Comparison of ENCODE assay signal across 9 cellular contexts in genomic region chr11:48020092-48020755, GRCh38. TPM values are rescaled to one million over a fixed set of nuclear protein-coding genes. Genes with fewer than 3 reads are reported as not detected.
DNase-seq lines count a peak whose midpoint lies in the region; ATAC-seq and TF ChIP-seq lines count a peak whose summit lies in the region.
"Had no signal": no experiment of that assay in that cellular context is flagged by ENCODE, and none has a peak within 500 bp of the region (broad histone marks: within the 10 kb centered on the region; RNA-seq: fewer than 3 reads in every experiment).

No MANE protein-coding gene starts in this region.

- no peaks in the 10 kb centered on the region for H3K27me3 Mint-ChIP-seq in activated naive CD4-positive, alpha-beta T cell treated with anti-CD3 and anti-CD28 coated beads, Interleukin-2, amount 10 ng/mL, durations not matched to agents 7 days and 5 days

- no peak for TF ChIP-seq CTCF in ascending aorta (IDR thresholded peaks at IDR 0.05)

- intact Hi-C loops in ascending aorta (cut with DNase I) = no loop called here

- H3K9me3 ChIP-seq in ascending aorta = no peaks in the 10 kb centered on the region

- no peak overlapping the region for H3K4me3 Mint-ChIP-seq in activated naive CD4-positive, alpha-beta T cell treated with anti-CD3 and anti-CD28 coated beads, Interleukin-2, amount 10 ng/mL, durations not matched to agents 7 days and 5 days

- no peaks in the 10 kb centered on the region for H3K9me3 Mint-ChIP-seq in activated naive CD4-positive, alpha-beta T cell treated with anti-CD3 and anti-CD28 coated beads, Interleukin-2, amount 10 ng/mL, durations not matched to agents 7 days and 5 days

- no peaks in the 10 kb centered on the region for H3K27me3 ChIP-seq in ascending aorta

- H3K36me3 Mint-ChIP-seq in activated naive CD4-positive, alpha-beta T cell treated with anti-CD3 and anti-CD28 coated beads, Interleukin-2, amount 10 ng/mL, durations not matched to agents 7 days and 5 days = peaks cover 51% of the 10 kb centered on the region

- DNase-seq in stimulated activated naive CD4-positive, alpha-beta T cell treated with Interleukin-2 at 50 U/mL for 16 hours (lab: John Stamatoyannopoulos, UW) = peak; percentile 60
- DNase-seq in stimulated activated naive CD4-positive, alpha-beta T cell (lab: John Stamatoyannopoulos, UW) = no peak
- DNase-seq in activated naive CD4-positive, alpha-beta T cell treated with anti-CD3 and anti-CD28 coated beads, Interleukin-2, amount 10 ng/mL, durations not matched to agents 7 days and 5 days = no peak
- peak; percentile 39 to 56 for DNase-seq in stimulated activated CD4-positive, alpha-beta T cell treated with anti-CD3 and anti-CD28 coated beads, Interleukin-2, amount 100 ng/mL, for 24 hours
- DNase-seq in mucosa of gallbladder (ENCODE audit: low spot score) = no peak
- no peak for DNase-seq in T-helper 9 cell
- DNase-seq in ascending aorta (ENCODE audit: low spot score in 2 of 2) = no peak
- DNase-seq: DND-41 had no signal

- H3K27ac ChIP-seq in ascending aorta = no peak overlapping the region

- ATAC-seq in HG03469 (IDR thresholded peaks at IDR 0.05; ENCODE audit: unreplicated experiment) = peak; percentile 79

- peaks cover 0 to 6% of the 10 kb centered on the region in 2 donors for H3K4me1 ChIP-seq in ascending aorta

- H3K36me3 ChIP-seq in ascending aorta = no peaks in the 10 kb centered on the region

- H3K4me3 ChIP-seq in ascending aorta = no peak overlapping the region

- peak overlapping the region; percentile 67 for H3K27ac Mint-ChIP-seq in activated naive CD4-positive, alpha-beta T cell treated with anti-CD3 and anti-CD28 coated beads, Interleukin-2, amount 10 ng/mL, durations not matched to agents 7 days and 5 days

- CTCF ChIA-PET in activated naive CD4-positive, alpha-beta T cell treated with anti-CD3 and anti-CD28 coated beads, Interleukin-2, amount 10 ng/mL, durations not matched to agents 7 days and 5 days (lab: Charles Lee) = interaction anchor here (0.9 to 1.6 kb wide), 7 partner anchors 13 to 88 kb away, joined by 3 to 7 read pairs (median 5); no protein-coding TSS in a partner anchor

- peaks cover 75% of the 10 kb centered on the region for H3K4me1 Mint-ChIP-seq in activated naive CD4-positive, alpha-beta T cell treated with anti-CD3 and anti-CD28 coated beads, Interleukin-2, amount 10 ng/mL, durations not matched to agents 7 days and 5 days

RNA-seq across cellular contexts. Expression of gene PTPRJ, which starts 39.9 kb away (rescaled TPM):
- total RNA-seq in mucosa of gallbladder (53.4 TPM), ascending aorta (5.9 TPM)

Comparison
In these comparisons a context has a peak if more than half of its experiments do, and no peak if none do; other contexts are left out.
1. DNase-seq: peak in stimulated activated naive CD4-positive, alpha-beta T cell treated with Interleukin-2 at 50 U/mL for 16 hours (single experiment) and stimulated activated CD4-positive, alpha-beta T cell treated with anti-CD3 and anti-CD28 coated beads, Interleukin-2, amount 100 ng/mL, for 24 hours (2 of 2); none in stimulated activated naive CD4-positive, alpha-beta T cell (0 of 6), activated naive CD4-positive, alpha-beta T cell treated with anti-CD3 and anti-CD28 coated beads, Interleukin-2, amount 10 ng/mL, durations not matched to agents 7 days and 5 days (single experiment), mucosa of gallbladder (single experiment), T-helper 9 cell (single experiment) and ascending aorta (0 of 2).